22 cellular contexts compared by ENCODE assay signal in the genomic region with DNA sequence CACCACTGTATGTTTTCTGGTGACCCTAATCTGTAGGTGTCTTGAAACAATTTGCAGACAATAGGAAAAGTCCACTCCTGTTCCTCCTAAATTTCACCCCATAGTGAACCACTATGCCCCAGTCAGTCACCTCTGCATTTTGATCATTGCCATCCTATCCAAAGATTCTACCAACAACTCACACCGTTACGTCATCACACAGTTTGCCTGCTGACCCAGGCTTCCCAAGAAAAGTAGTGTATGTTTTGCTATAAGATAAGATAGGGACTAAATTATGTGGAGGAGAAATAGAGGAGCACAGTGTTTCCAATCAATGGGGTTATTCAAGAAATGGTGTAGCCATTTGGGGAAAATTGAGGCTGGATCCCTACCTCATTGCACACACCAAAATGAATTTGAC.
"Had no signal": no experiment of that assay in that cellular context is flagged by ENCODE, and none has a peak within 500 bp of the region (broad histone marks: within the 10 kb centered on the region; RNA-seq: fewer than 3 reads in every experiment).

No MANE protein-coding gene starts in this region.

- H3K4me3 Mint-ChIP-seq: activated CD4-positive, alpha-beta T cell treated with anti-CD3 and anti-CD28 coated beads for 36 hours; activated naive CD8-positive, alpha-beta T cell; naive thymus-derived CD8-positive, alpha-beta T cell had no signal

- H3K27me3 ChIP-seq: dorsolateral prefrontal cortex, heart right ventricle, suprapubic skin, tibial artery, upper lobe of right lung had no signal

- H3K9me3 Mint-ChIP-seq: naive thymus-derived CD8-positive, alpha-beta T cell had no signal

- H3K27me3 Mint-ChIP-seq: activated CD4-positive, alpha-beta T cell treated with anti-CD3 and anti-CD28 coated beads for 36 hours; activated naive CD8-positive, alpha-beta T cell; naive thymus-derived CD8-positive, alpha-beta T cell had no signal

- DNase-seq: activated CD4-positive, alpha-beta T cell treated with anti-CD3 and anti-CD28 coated beads for 36 hours; activated CD4-positive, CD25-positive, alpha-beta regulatory T cell; activated effector memory CD4-positive, alpha-beta T cell treated with Interleukin-2 at 50 U/mL for 16 hours; activated naive CD4-positive, alpha-beta T cell treated with Interleukin-2 at 50 U/mL for 16 hours; anterior cingulate cortex; dorsolateral prefrontal cortex; foreskin melanocyte; heart right ventricle; naive thymus-derived CD8-positive, alpha-beta T cell; posterior cingulate gyrus; stimulated activated CD4-positive, alpha-beta T cell treated with anti-CD3 and anti-CD28 coated beads, Interleukin-12 subunit alpha, Interleukin-12 subunit beta, amount 100 ng/mL, for 4 hours; stimulated activated CD4-positive, alpha-beta T cell treated with anti-CD3 and anti-CD28 coated beads, Interleukin-4, amount 100 ng/mL, for 1 hour; T-helper 1 cell; tibial artery; upper lobe of right lung had no signal

- H3K27ac ChIP-seq: coronary artery, dorsolateral prefrontal cortex, heart right ventricle, skin epidermis, suprapubic skin, tibial artery, upper lobe of right lung had no signal

- FAIRE-seq: bronchial epithelial cell had no signal

- ATAC-seq: activated CD4-positive, alpha-beta T cell treated with anti-CD3 and anti-CD28 coated beads for 36 hours; esophagus mucosa; heart right ventricle; sciatic nerve; upper lobe of right lung had no signal

- H3K27ac Mint-ChIP-seq: activated CD4-positive, alpha-beta T cell treated with anti-CD3 and anti-CD28 coated beads for 36 hours; activated naive CD8-positive, alpha-beta T cell had no signal

- H3K4me3 ChIP-seq: coronary artery, dorsolateral prefrontal cortex, heart right ventricle, skin epidermis, suprapubic skin, tibial artery, upper lobe of right lung had no signal

- H3K9me3 ChIP-seq: suprapubic skin, tibial artery, upper lobe of right lung had no signal
